ENCODE assay signal across 21 cellular contexts in genomic region chr14:51022769-51023168, GRCh38.
A peak's percentile ranks its signal among the peaks of the same experiment; 100 is the strongest.
DNase-seq lines count a peak whose midpoint lies in the region; ATAC-seq and TF ChIP-seq lines count a peak whose summit lies in the region.
"Had no signal": no experiment of that assay in that cellular context is flagged by ENCODE, and none has a peak within 500 bp of the region (broad histone marks: within the 10 kb centered on the region; RNA-seq: fewer than 3 reads in every experiment).

No MANE protein-coding gene starts in this region.

- TF ChIP-seq EP300 in transverse colon (IDR thresholded peaks at IDR 0.05; ENCODE audit: low read depth) = no peak

- H3K9me3 ChIP-seq in transverse colon = no peaks in the 10 kb centered on the region
- no peaks in the 10 kb centered on the region for H3K9me3 ChIP-seq in gastrocnemius medialis
- H3K9me3 ChIP-seq: BE2C had no signal

- 84% methylated on average over 4 of the region's 4 CpGs; no CpG with 5 or more reads in 1 of the 2 donors for WGBS in transverse colon (ENCODE audit: low coverage in 1 of 2), 2 donors

- TF ChIP-seq POLR2A in transverse colon (IDR thresholded peaks at IDR 0.05) = no peak
- no peak for TF ChIP-seq POLR2A in gastrocnemius medialis (IDR thresholded peaks at IDR 0.05)

- H3K27me3 ChIP-seq in transverse colon = no peaks in the 10 kb centered on the region
- no peaks in the 10 kb centered on the region for H3K27me3 ChIP-seq in gastrocnemius medialis
- H3K27me3 ChIP-seq: BE2C had no signal

- no peaks in the 10 kb centered on the region for H3K36me3 ChIP-seq in transverse colon
- no peaks in the 10 kb centered on the region for H3K36me3 ChIP-seq in gastrocnemius medialis

- ATAC-seq in HG03039 (IDR thresholded peaks at IDR 0.05; ENCODE audit: unreplicated experiment) (no peak), gastrocnemius medialis (no peak)
- ATAC-seq: HepG2, Panc1, Right ventricle myocardium inferior had no signal

- H3K4me3 ChIP-seq in transverse colon (no peak overlapping the region), gastrocnemius medialis (no peak overlapping the region)

- H3K27ac ChIP-seq in angular gyrus (ENCODE audit: low read depth, low read length) (peak overlapping the region; percentile 85), transverse colon (peak overlapping the region in 3 of 4 donors; percentile 78 to 80 (median 80)), gastrocnemius medialis (no peak overlapping the region)
- H3K27ac ChIP-seq: KMS-11 had no signal

- intact Hi-C loops in posterior cingulate gyrus (cut with DNase I) = loop anchor here (10.0 kb wide), 1 partner anchor 68 kb away; no protein-coding TSS in a partner anchor
- intact Hi-C loops in transverse colon (cut with DNase I; ENCODE audit: low total_unique reads) = no loop called here
- intact Hi-C loops in gastrocnemius medialis (cut with DNase I; ENCODE audit: low total_unique reads) = no loop called here

- in situ Hi-C loops in transverse colon (cut with MboI; ENCODE audit: low pct_ligation_motif_present in 1 of 4, low pct_unique_long_range_greater_than_20kb in 1 of 4, low sequenced_read_pairs in 3 of 4) (no loop called here), gastrocnemius medialis (cut with MboI; ENCODE audit: low sequenced_read_pairs in 4 of 4) (no loop called here)

- H3K4me1 ChIP-seq in transverse colon (peaks cover 7 to 33% (median 22%) of the 10 kb centered on the region in 4 donors), gastrocnemius medialis (peaks cover 0 to 7% of the 10 kb centered on the region in 2 donors)

- TF ChIP-seq CTCF in transverse colon (IDR thresholded peaks at IDR 0.05) (no peak), gastrocnemius medialis (IDR thresholded peaks at IDR 0.05 in 4 of 5, conservative IDR thresholded peaks at IDR 0.05 in 1 of 5) (no peak)

- DNase-seq in hippocampal formation (lab: John Stamatoyannopoulos, UW) = peak; percentile 21 to 70
- peak in 7 of 10 donors; percentile 24 to 92 (median 57) for DNase-seq in posterior cingulate gyrus
- no peak for DNase-seq in transverse colon
- DNase-seq in stimulated activated CD4-positive, alpha-beta T cell treated with anti-CD3 and anti-CD28 coated beads, Interleukin-4, amount 100 ng/mL, for 1 hour = no peak
- no peak for DNase-seq in NCI-H128 (lab: John Stamatoyannopoulos, UW; ENCODE audit: unreplicated experiment)
- no peak for DNase-seq in gastrocnemius medialis
- DNase-seq: ACHN, BE2C, DMS153, H7, NCI-H1105, NCI-H1930, NCI-H2171 treated with DMSO at 0.1 percent for 48 hours, NCI-H510A, NCI-H82 had no signal

Comparison
In these comparisons a context has a peak if more than half of its experiments do, and no peak if none do; other contexts are left out.
1. H3K27ac ChIP-seq: peak in angular gyrus (single experiment) and transverse colon (3 of 4); none in gastrocnemius medialis (0 of 4).
2. DNase-seq: peak in hippocampal formation (2 of 2) and posterior cingulate gyrus (7 of 10); none in transverse colon (single experiment), stimulated activated CD4-positive, alpha-beta T cell treated with anti-CD3 and anti-CD28 coated beads, Interleukin-4, amount 100 ng/mL, for 1 hour (single experiment), NCI-H128 (single experiment) and gastrocnemius medialis (0 of 2).